Comparison of ENCODE assay signal across 1 cellular context in the genomic region with DNA sequence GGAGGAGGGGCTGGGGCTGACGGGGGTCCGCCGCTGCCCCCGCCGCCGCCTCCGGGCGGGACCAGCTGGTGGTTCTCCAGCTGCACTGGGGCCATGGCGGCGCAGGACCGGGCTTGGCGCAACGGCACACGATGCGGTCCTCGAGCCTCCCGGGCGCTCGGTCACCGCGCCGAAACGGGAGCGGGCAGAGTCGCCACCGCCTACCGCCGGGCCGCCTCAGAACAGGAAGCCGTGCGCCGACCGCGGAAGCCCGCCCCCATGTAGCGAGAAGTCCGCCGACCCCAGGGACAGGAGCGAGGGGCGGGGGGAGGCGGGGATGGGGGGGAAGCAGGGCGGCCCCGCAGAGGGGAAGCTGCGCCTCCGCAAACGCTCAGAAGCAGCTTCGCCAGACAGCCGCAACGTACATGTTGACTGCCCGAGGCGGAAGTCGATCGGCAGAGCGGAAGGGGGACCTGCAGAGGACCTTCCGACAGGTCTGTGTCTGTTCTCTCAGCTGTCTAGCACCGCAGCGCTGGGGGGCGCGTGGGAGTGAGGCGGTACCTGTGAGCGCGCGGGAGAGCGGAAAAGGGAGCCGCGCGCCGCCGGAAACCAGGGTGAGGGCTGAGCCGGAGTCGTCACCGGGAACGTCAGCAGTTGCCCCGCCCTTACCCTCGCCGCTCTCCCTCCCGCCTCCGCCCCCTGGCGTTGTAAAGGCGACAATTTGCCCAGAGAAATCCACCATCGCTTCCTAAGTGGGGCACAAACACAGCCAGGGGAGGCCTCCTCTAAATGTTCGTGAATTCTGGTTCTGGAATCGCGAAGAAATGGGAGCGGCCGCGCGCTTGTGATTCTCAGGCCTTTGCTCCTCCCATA.
TF ChIP-seq lines count a peak whose summit lies in the region.

A gene (minus strand): TSS at position 225 of the 852 bp plus-strand sequence. CDS start 130 bp downstream, at position 95.

TF ChIP-seq in HepG2, 621 proteins besides CTCF, POLR2A, EP300 and RAD21 (continued from another document):
- TF ChIP-seq MED1 (CRISPR knock-in tag; IDR thresholded peaks at IDR 0.05) (peak; percentile 41; the same call in 1 of the 2 replicates), ZNF775 (CRISPR knock-in tag; IDR thresholded peaks at IDR 0.05; ENCODE audit: borderline replicate concordance) (no peak), SP5 (CRISPR knock-in tag; IDR thresholded peaks at IDR 0.05; ENCODE audit: borderline replicate concordance, low read depth) (peak; percentile 48; the same call in 1 of the 2 replicates), CCDC6 (CRISPR knock-in tag; IDR thresholded peaks at IDR 0.05) (peak; percentile 29; the same call in 1 of the 2 replicates), STAG1 (CRISPR knock-in tag; IDR thresholded peaks at IDR 0.05) (0 out of 2 replicates have a peak, but pooled peaks have one; percentile 4), ERF (CRISPR knock-in tag; IDR thresholded peaks at IDR 0.05) (peak; percentile 52; the same call in 1 of the 2 replicates), ZNF788 (CRISPR knock-in tag; IDR thresholded peaks at IDR 0.05; ENCODE audit: borderline replicate concordance) (peak; percentile 20; the same call in 1 of the 2 replicates), MAFK (conservative IDR thresholded peaks at IDR 0.05 in 1 of 2, IDR thresholded peaks at IDR 0.05 in 1 of 2; ENCODE audit: low read length in 2 of 2) (no peak), TBX2 (CRISPR knock-in tag; IDR thresholded peaks at IDR 0.05; ENCODE audit: borderline replicate concordance) (0 out of 2 replicates have a peak, but pooled peaks have one; percentile 23), RFX5 (IDR thresholded peaks at IDR 0.05; ENCODE audit: low read depth, low read length) (peak; percentile 38; the same call in 1 of the 2 replicates), PHF20 (CRISPR knock-in tag; IDR thresholded peaks at IDR 0.05) (peak; percentile 74)
- TF ChIP-seq, protein P1, sequence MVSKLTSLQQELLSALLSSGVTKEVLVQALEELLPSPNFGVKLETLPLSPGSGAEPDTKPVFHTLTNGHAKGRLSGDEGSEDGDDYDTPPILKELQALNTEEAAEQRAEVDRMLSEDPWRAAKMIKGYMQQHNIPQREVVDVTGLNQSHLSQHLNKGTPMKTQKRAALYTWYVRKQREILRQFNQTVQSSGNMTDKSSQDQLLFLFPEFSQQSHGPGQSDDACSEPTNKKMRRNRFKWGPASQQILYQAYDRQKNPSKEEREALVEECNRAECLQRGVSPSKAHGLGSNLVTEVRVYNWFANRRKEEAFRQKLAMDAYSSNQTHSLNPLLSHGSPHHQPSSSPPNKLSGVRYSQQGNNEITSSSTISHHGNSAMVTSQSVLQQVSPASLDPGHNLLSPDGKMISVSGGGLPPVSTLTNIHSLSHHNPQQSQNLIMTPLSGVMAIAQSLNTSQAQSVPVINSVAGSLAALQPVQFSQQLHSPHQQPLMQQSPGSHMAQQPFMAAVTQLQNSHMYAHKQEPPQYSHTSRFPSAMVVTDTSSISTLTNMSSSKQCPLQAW (CRISPR knock-in tag; IDR thresholded peaks at IDR 0.05) = peak; percentile 47; the same call in 1 of the 2 replicates
TF ChIP-seq in HepG2: peak in this region for 116.
